ENCODE assay signal across 26 cellular contexts in genomic region chr9:93378276-93378675, GRCh38.
"Had no signal": no experiment of that assay in that cellular context is flagged by ENCODE, and none has a peak within 500 bp of the region (broad histone marks: within the 10 kb centered on the region; RNA-seq: fewer than 3 reads in every experiment).

No MANE protein-coding gene starts in this region.

- FAIRE-seq: small intestine had no signal

- H2AFZ ChIP-seq: parathyroid adenoma had no signal

- H3K27ac ChIP-seq: neutrophil, ovary, parathyroid adenoma, psoas muscle, right lobe of liver, sigmoid colon, stomach, thoracic aorta, thyroid gland, tibial nerve, upper lobe of right lung, uterus had no signal

- H3K4me3 ChIP-seq: ovary, psoas muscle, right lobe of liver, sigmoid colon, stomach, thoracic aorta, thyroid gland, tibial nerve, upper lobe of right lung, uterus had no signal

- H3K4me1 ChIP-seq: parathyroid adenoma, psoas muscle, right lobe of liver, sigmoid colon, stomach, thyroid gland, tibial nerve, upper lobe of right lung, uterus had no signal

- H3K79me2 ChIP-seq: parathyroid adenoma had no signal

- H3K36me3 ChIP-seq: neutrophil, ovary, right lobe of liver, sigmoid colon, stomach, thoracic aorta, thyroid gland, tibial nerve, upper lobe of right lung, uterus had no signal

- H3K27me3 ChIP-seq: ovary, right lobe of liver, sigmoid colon, thyroid gland, tibial nerve, upper lobe of right lung, uterus had no signal

- ATAC-seq: naive thymus-derived CD8-positive, alpha-beta T cell; natural killer cell treated with Interleukin-12 subunit alpha and Interleukin-12 subunit beta and Interleukin-15 and Interleukin-18, amount 100 ng/mL, for 72 hours; psoas muscle; right cardiac atrium; right lobe of liver; stimulated activated effector memory CD8-positive, alpha-beta T cell treated with anti-CD3 and anti-CD28 coated beads, Interleukin-12 subunit alpha, Interleukin-12 subunit beta, amount 100 ng/mL, for 72 hours; stimulated activated naive B cell treated with anti-CD40 and anti-IgM and Interleukin-4, amounts not matched to agents 10 μg/mL and 1 μg/mL and 100 μg/mL, for 72 hours; upper lobe of right lung had no signal

- DNase-seq: naive thymus-derived CD8-positive, alpha-beta T cell; nephron progenitor cell; nucleus accumbens; ovary; posterior cingulate gyrus; psoas muscle; right cardiac atrium; right lobe of liver; sigmoid colon; small intestine; stimulated activated CD4-positive, alpha-beta T cell treated with anti-CD3 and anti-CD28 coated beads, Interleukin-15, amount 100 ng/mL, for 24 hours; stimulated activated CD4-positive, alpha-beta T cell treated with anti-CD3 and anti-CD28 coated beads, Interleukin-2, amount 100 ng/mL, for 24 hours; stimulated activated CD4-positive, alpha-beta T cell treated with anti-CD3 and anti-CD28 coated beads, Interleukin-2, amount 100 ng/mL, for 48 hours; stimulated activated CD4-positive, alpha-beta T cell treated with anti-CD3 and anti-CD28 coated beads, Interleukin-4, amount 100 ng/mL, for 24 hours; stimulated activated naive B cell treated with anti-CD40 and anti-IgM and Interleukin-4, amounts not matched to agents 10 μg/mL and 1 μg/mL and 100 μg/mL, for 72 hours; stimulated activated naive CD4-positive, alpha-beta T cell treated with Interleukin-2 at 50 U/mL for 16 hours; stomach; thyroid gland; upper lobe of right lung; uterus had no signal

- H3K9ac ChIP-seq: parathyroid adenoma had no signal

- H3K9me3 ChIP-seq: neutrophil, ovary, psoas muscle, right lobe of liver, sigmoid colon, stomach, thoracic aorta, thyroid gland, tibial nerve, upper lobe of right lung, uterus had no signal
